Comparison of ENCODE assay signal across 23 cellular contexts in genomic region chr5:132981288-132981687, GRCh38.
"Had no signal": no experiment of that assay in that cellular context is flagged by ENCODE, and none has a peak within 500 bp of the region (broad histone marks: within the 10 kb centered on the region; RNA-seq: fewer than 3 reads in every experiment).

No MANE protein-coding gene starts in this region.

- H3K4me1 Mint-ChIP-seq: immature natural killer cell; mesothelial cell of epicardium; naive B cell; natural killer cell; nephron progenitor cell; neural progenitor cell; stimulated activated effector memory CD8-positive, alpha-beta T cell treated with anti-CD3 and anti-CD28 coated beads, Interleukin-12 subunit alpha, Interleukin-12 subunit beta, amount 100 ng/mL, for 72 hours had no signal

- H3K9me3 Mint-ChIP-seq: immature natural killer cell; natural killer cell; stimulated activated naive CD8-positive, alpha-beta T cell treated with anti-CD3 and anti-CD28 coated beads, Interleukin-15, Interleukin-2, amounts not matched to agents 100 ng/mL and 50 ng/mL, for 24 hours had no signal

- H3K27ac Mint-ChIP-seq: immature natural killer cell; mesothelial cell of epicardium; naive B cell; natural killer cell; nephron progenitor cell; neural progenitor cell; stimulated activated effector memory CD8-positive, alpha-beta T cell treated with anti-CD3 and anti-CD28 coated beads, Interleukin-12 subunit alpha, Interleukin-12 subunit beta, amount 100 ng/mL, for 72 hours; stimulated activated naive CD8-positive, alpha-beta T cell treated with anti-CD3 and anti-CD28 coated beads, Interleukin-15, Interleukin-2, amounts not matched to agents 100 ng/mL and 50 ng/mL, for 24 hours had no signal

- H3K27me3 Mint-ChIP-seq: naive B cell; stimulated activated naive CD8-positive, alpha-beta T cell treated with anti-CD3 and anti-CD28 coated beads, Interleukin-15, Interleukin-2, amounts not matched to agents 100 ng/mL and 50 ng/mL, for 24 hours had no signal

- H3K4me3 Mint-ChIP-seq: immature natural killer cell; mesothelial cell of epicardium; naive B cell; natural killer cell; nephron progenitor cell; neural progenitor cell; stimulated activated effector memory CD8-positive, alpha-beta T cell treated with anti-CD3 and anti-CD28 coated beads, Interleukin-12 subunit alpha, Interleukin-12 subunit beta, amount 100 ng/mL, for 72 hours; stimulated activated naive CD8-positive, alpha-beta T cell treated with anti-CD3 and anti-CD28 coated beads, Interleukin-15, Interleukin-2, amounts not matched to agents 100 ng/mL and 50 ng/mL, for 24 hours had no signal

- DNase-seq: hypothalamus; immature natural killer cell; kidney; left colon; left ventricle myocardium inferior; mesendoderm; naive B cell; natural killer cell; nephron progenitor cell; occipital lobe; retina; right cardiac atrium; small intestine; spleen; stimulated activated CD4-positive, alpha-beta T cell treated with anti-CD3 and anti-CD28 coated beads, Interleukin-4, amount 100 ng/mL, for 24 hours; stimulated activated naive CD4-positive, alpha-beta T cell; tibial artery; trophoblast cell; upper lobe of right lung had no signal

- H3K36me3 Mint-ChIP-seq: mesothelial cell of epicardium; natural killer cell; neural progenitor cell; stimulated activated effector memory CD8-positive, alpha-beta T cell treated with anti-CD3 and anti-CD28 coated beads, Interleukin-12 subunit alpha, Interleukin-12 subunit beta, amount 100 ng/mL, for 72 hours had no signal
